Comparison of ENCODE assay signal across 35 cellular contexts in the genomic region with DNA sequence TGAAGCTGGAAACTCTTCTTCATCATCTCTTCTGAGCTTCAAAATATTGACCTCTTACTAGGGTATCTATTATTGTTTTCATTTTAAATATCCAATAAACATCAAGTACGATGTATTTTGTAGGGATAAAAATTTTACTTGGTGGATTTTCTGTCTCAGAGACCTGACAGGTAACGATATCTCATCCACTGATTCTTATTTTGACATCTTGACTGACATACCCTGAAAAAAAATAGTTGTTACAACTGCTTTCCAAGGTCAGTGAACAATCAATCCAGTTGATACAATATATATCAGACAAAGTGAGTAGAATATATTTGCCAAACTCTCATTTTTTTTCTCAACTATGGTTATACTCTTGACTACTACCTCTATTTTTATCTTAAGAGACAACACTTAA.
"Had no signal": no experiment of that assay in that cellular context is flagged by ENCODE, and none has a peak within 500 bp of the region (broad histone marks: within the 10 kb centered on the region; RNA-seq: fewer than 3 reads in every experiment).

No MANE protein-coding gene starts in this region.

- DNase-seq: Karpas-422, Kasumi-1, MG63, MM.1S, MV-4-11, NCI-H1048, NCI-H1092, NCI-H1092 treated with DMSO at 0.1 percent for 48 hours, NCI-H1105, NCI-H1105 treated with DMSO at 0.1 percent for 48 hours, NCI-H1417, NCI-H1417 treated with DMSO at 0.1 percent for 48 hours, NCI-H1436, NCI-H1436 treated with DMSO at 0.1 percent for 48 hours, NCI-H146, NCI-H1694, NCI-H1694 treated with DMSO at 0.1 percent for 48 hours, NCI-H187, NCI-H187 treated with DMSO at 0.1 percent for 48 hours, NCI-H1930, NCI-H2029, NCI-H2029 treated with DMSO at 0.1 percent for 48 hours, NCI-H2081, NCI-H2081 treated with DMSO at 0.1 percent for 48 hours, NCI-H2107, NCI-H2171, NCI-H2227 treated with DMSO at 0.1 percent for 48 hours, NCI-H226, NCI-H345, NCI-H446, NCI-H446 treated with DMSO at 0.1 percent for 48 hours, NCI-H510A, NCI-H510A treated with DMSO at 0.1 percent for 48 hours, NCI-H524, NCI-H524 treated with DMSO at 0.1 percent for 48 hours had no signal

- H3K36me3 ChIP-seq: MG63 had no signal

- H3K4me3 ChIP-seq: MG63 had no signal

- H3K27me3 ChIP-seq: MG63 had no signal

- H3K9me3 ChIP-seq: MG63 had no signal
